Comparison of ENCODE assay signal across 1 cellular context in genomic region chr17:16589097-16589969, GRCh38.
TF ChIP-seq lines count a peak whose summit lies in the region.

No MANE protein-coding gene starts in this region.

TF ChIP-seq in HepG2, 621 proteins besides CTCF, POLR2A, EP300 and RAD21 (continued from another document and continues in another):
- TF ChIP-seq THAP8 (CRISPR knock-in tag; IDR thresholded peaks at IDR 0.05; ENCODE audit: borderline replicate concordance) (peak; percentile 89; the same call in 1 of the 2 replicates), ZSCAN30 (CRISPR knock-in tag; IDR thresholded peaks at IDR 0.05) (no peak), ZNF839 (CRISPR knock-in tag; IDR thresholded peaks at IDR 0.05; ENCODE audit: borderline replicate concordance) (peak; percentile 37; the same call in 1 of the 2 replicates), ZNF713 (CRISPR knock-in tag; IDR thresholded peaks at IDR 0.05) (no peak), KMT2B (CRISPR knock-in tag; IDR thresholded peaks at IDR 0.05) (0 out of 2 replicates have a peak, but pooled peaks have one; percentile 34), SMARCE1 (IDR thresholded peaks at IDR 0.05; ENCODE audit: borderline replicate concordance) (no peak), MYNN (CRISPR knock-in tag; IDR thresholded peaks at IDR 0.05; ENCODE audit: low read depth) (no peak), MYPOP (CRISPR knock-in tag; IDR thresholded peaks at IDR 0.05) (peak; percentile 45; the same call in 1 of the 2 replicates), ZBTB46 (CRISPR knock-in tag; IDR thresholded peaks at IDR 0.05; ENCODE audit: borderline replicate concordance) (no peak), NKX3-1 (CRISPR knock-in tag; IDR thresholded peaks at IDR 0.05) (no peak), FOSL2 (CRISPR knock-in tag; IDR thresholded peaks at IDR 0.05) (no peak), ZNF737 (CRISPR knock-in tag; IDR thresholded peaks at IDR 0.05; ENCODE audit: borderline replicate concordance) (no peak), ETS1 (CRISPR knock-in tag; IDR thresholded peaks at IDR 0.05) (no peak), ELF4 (CRISPR knock-in tag; IDR thresholded peaks at IDR 0.05; ENCODE audit: borderline replicate concordance) (no peak), NR2F1 (CRISPR knock-in tag; IDR thresholded peaks at IDR 0.05) (no peak), ARID2 (CRISPR knock-in tag; IDR thresholded peaks at IDR 0.05; ENCODE audit: borderline replicate concordance) (no peak), RORA (CRISPR knock-in tag; IDR thresholded peaks at IDR 0.05) (no peak), RBFOX2 (IDR thresholded peaks at IDR 0.05; ENCODE audit: low read depth, low read length) (peak; percentile 55; the same call in 1 of the 2 replicates), UBTF (CRISPR knock-in tag; IDR thresholded peaks at IDR 0.05) (peak; percentile 54), ZNF549 (CRISPR knock-in tag; IDR thresholded peaks at IDR 0.05) (no peak), PHF5A (CRISPR knock-in tag; IDR thresholded peaks at IDR 0.05; ENCODE audit: low read depth, unreplicated experiment) (no peak), TAF1 (CRISPR knock-in tag; IDR thresholded peaks at IDR 0.05) (peak; percentile 39; the same call in 1 of the 2 replicates), RBM39 (IDR thresholded peaks at IDR 0.05; ENCODE audit: low read depth, low read length, poor library complexity, severe bottlenecking) (no peak), ZNF788 (CRISPR knock-in tag; IDR thresholded peaks at IDR 0.05; ENCODE audit: borderline replicate concordance) (0 out of 2 replicates have a peak, but pooled peaks have one; percentile 32), PHF21A (CRISPR knock-in tag; IDR thresholded peaks at IDR 0.05) (no peak), NFAT5 (CRISPR knock-in tag; IDR thresholded peaks at IDR 0.05) (no peak), JUN (CRISPR knock-in tag; IDR thresholded peaks at IDR 0.05) (no peak), ZFP82 (CRISPR knock-in tag; IDR thresholded peaks at IDR 0.05; ENCODE audit: borderline replicate concordance) (no peak), NFE2L1 (CRISPR knock-in tag; IDR thresholded peaks at IDR 0.05; ENCODE audit: borderline replicate concordance) (no peak), SYNCRIP (IDR thresholded peaks at IDR 0.05; ENCODE audit: insufficient read depth, low read depth, low read length) (no peak), MTA3 (CRISPR knock-in tag; IDR thresholded peaks at IDR 0.05) (no peak), IRF2 (CRISPR knock-in tag; IDR thresholded peaks at IDR 0.05) (no peak), ZNF503 (CRISPR knock-in tag; IDR thresholded peaks at IDR 0.05) (no peak), BATF2 (CRISPR knock-in tag; IDR thresholded peaks at IDR 0.05) (no peak), REPIN1 (CRISPR knock-in tag; IDR thresholded peaks at IDR 0.05; ENCODE audit: borderline replicate concordance, low read depth) (peak; percentile 57; the same call in 1 of the 2 replicates), ZNF343 (CRISPR knock-in tag; IDR thresholded peaks at IDR 0.05) (no peak), NPAS2 (CRISPR knock-in tag; IDR thresholded peaks at IDR 0.05; ENCODE audit: borderline replicate concordance) (no peak), ZNF580 (CRISPR knock-in tag; IDR thresholded peaks at IDR 0.05; ENCODE audit: borderline replicate concordance, low read depth) (peak; percentile 54; the same call in 1 of the 2 replicates), ZNF143 (CRISPR knock-in tag; IDR thresholded peaks at IDR 0.05) (no peak), ZNF331 (CRISPR knock-in tag; IDR thresholded peaks at IDR 0.05) (peak; percentile 43; the same call in 1 of the 2 replicates), NFRKB (IDR thresholded peaks at IDR 0.05) (no peak), GFI1 (CRISPR knock-in tag; IDR thresholded peaks at IDR 0.05; ENCODE audit: borderline replicate concordance) (no peak), ZNF253 (CRISPR knock-in tag; IDR thresholded peaks at IDR 0.05; ENCODE audit: borderline replicate concordance) (no peak), ZNF335 (CRISPR knock-in tag; IDR thresholded peaks at IDR 0.05) (no peak), ZSCAN22 (CRISPR knock-in tag; IDR thresholded peaks at IDR 0.05) (no peak)
